Comparison of ENCODE assay signal across 17 cellular contexts in genomic region chr3:61608711-61609110, GRCh38.
"Had no signal": no experiment of that assay in that cellular context is flagged by ENCODE, and none has a peak within 500 bp of the region (broad histone marks: within the 10 kb centered on the region; RNA-seq: fewer than 3 reads in every experiment).

No MANE protein-coding gene starts in this region.

- H3K4me1 Mint-ChIP-seq: memory B cell; natural killer cell; stimulated activated effector memory CD8-positive, alpha-beta T cell treated with anti-CD3 and anti-CD28 coated beads, Interleukin-12 subunit alpha, Interleukin-12 subunit beta, amount 100 ng/mL, for 72 hours had no signal

- H3K27ac ChIP-seq: neutrophil, pancreas, stomach, thyroid gland had no signal

- H3K27me3 ChIP-seq: neutrophil, pancreas, stomach, thyroid gland had no signal

- H3K4me3 ChIP-seq: lung, pancreas, stomach, thyroid gland had no signal

- H3K4me3 Mint-ChIP-seq: memory B cell; natural killer cell; stimulated activated effector memory CD8-positive, alpha-beta T cell treated with anti-CD3 and anti-CD28 coated beads, Interleukin-12 subunit alpha, Interleukin-12 subunit beta, amount 100 ng/mL, for 72 hours had no signal

- DNase-seq: cortex of kidney; effector CD4-positive, alpha-beta T cell; kidney; natural killer cell; pancreas; stimulated activated CD4-positive, alpha-beta T cell treated with anti-CD3 and anti-CD28 coated beads, Interleukin-2, amount 100 ng/mL, for 24 hours; stimulated activated CD4-positive, alpha-beta T cell treated with anti-CD3 and anti-CD28 coated beads, Interleukin-4, amount 100 ng/mL, for 24 hours; stimulated activated naive CD4-positive, alpha-beta T cell treated with Interleukin-2 at 50 U/mL for 16 hours; stomach; thyroid gland; trophoblast cell had no signal

- H3K36me3 Mint-ChIP-seq: memory B cell; natural killer cell; stimulated activated effector memory CD8-positive, alpha-beta T cell treated with anti-CD3 and anti-CD28 coated beads, Interleukin-12 subunit alpha, Interleukin-12 subunit beta, amount 100 ng/mL, for 72 hours had no signal

- H3K4me1 ChIP-seq: pancreas, thyroid gland had no signal

- H3K27me3 Mint-ChIP-seq: memory B cell had no signal

- H3K36me3 ChIP-seq: neutrophil, pancreas, thyroid gland had no signal

- ATAC-seq: left lobe of liver; natural killer cell; pancreas; sciatic nerve; stimulated activated effector memory CD8-positive, alpha-beta T cell treated with anti-CD3 and anti-CD28 coated beads, Interleukin-12 subunit alpha, Interleukin-12 subunit beta, amount 100 ng/mL, for 72 hours had no signal

- H3K9me3 ChIP-seq: neutrophil, pancreas, stomach, thyroid gland had no signal

- H3K27ac Mint-ChIP-seq: memory B cell; natural killer cell; stimulated activated effector memory CD8-positive, alpha-beta T cell treated with anti-CD3 and anti-CD28 coated beads, Interleukin-12 subunit alpha, Interleukin-12 subunit beta, amount 100 ng/mL, for 72 hours had no signal
